15 cellular contexts compared by ENCODE assay signal in genomic region chr5:56812110-56812509, GRCh38. TPM values are rescaled to one million over a fixed set of nuclear protein-coding genes. Genes with fewer than 3 reads are reported as not detected.
A peak's percentile ranks its signal among the peaks of the same experiment; 100 is the strongest.
DNase-seq lines count a peak whose midpoint lies in the region; ATAC-seq and TF ChIP-seq lines count a peak whose summit lies in the region.
"Had no signal": no experiment of that assay in that cellular context is flagged by ENCODE, and none has a peak within 500 bp of the region (broad histone marks: within the 10 kb centered on the region; RNA-seq: fewer than 3 reads in every experiment).

No MANE protein-coding gene starts in this region.

- 77% methylated on average over 1 of the region's 1 CpG for WGBS in hepatocyte (ENCODE audit: low lambda C conversion rate, missing lambda C conversion rate)
- 83 to 87% methylated on average over 1 of the region's 1 CpG for WGBS in tibial nerve, 2 donors

- peaks cover 27% of the 10 kb centered on the region for H3K27me3 Mint-ChIP-seq in progenitor cell of endocrine pancreas

- CTCF ChIA-PET in HCT116 (lab: Charles Lee) = interaction anchor here (1.0 kb wide), 1 partner anchor 26 kb away, joined by 3 read pairs; no protein-coding TSS in a partner anchor

- no peak overlapping the region for H3K4me3 ChIP-seq in HCT116 (replicated peaks in 1 of 2; ENCODE audit: low read depth in 1 of 2, low read length in 2 of 2)
- no peak overlapping the region for H3K4me3 ChIP-seq in OCI-LY1 (ENCODE audit: low read depth, low read length, poor library complexity, severe bottlenecking)
- no peak overlapping the region for H3K4me3 ChIP-seq in hepatocyte
- no peak overlapping the region for H3K4me3 ChIP-seq in tibial nerve
- H3K4me3 ChIP-seq: mucosa of descending colon, suprapubic skin had no signal

- no peaks in the 10 kb centered on the region for H3K36me3 ChIP-seq in HCT116 (ENCODE audit: control insufficient read depth in 1 of 2, insufficient read depth in 2 of 2, low read length in 2 of 2)
- H3K36me3 ChIP-seq in OCI-LY1 (ENCODE audit: insufficient read depth, low read length) = no peaks in the 10 kb centered on the region
- H3K36me3 ChIP-seq in hepatocyte (replicated peaks; ENCODE audit: insufficient read depth, low read depth) = no peaks in the 10 kb centered on the region
- no peaks in the 10 kb centered on the region for H3K36me3 ChIP-seq in tibial nerve
- H3K36me3 ChIP-seq: suprapubic skin had no signal

- TF ChIP-seq EP300 in tibial nerve (IDR thresholded peaks at IDR 0.05) = no peak

- TF ChIP-seq POLR2A in HCT116 (IDR thresholded peaks at IDR 0.05; ENCODE audit: borderline replicate concordance, extremely low read depth, insufficient read depth, insufficient read length) (no peak), tibial nerve (IDR thresholded peaks at IDR 0.05) (no peak)

- ATAC-seq in HCT116 = no peak
- ATAC-seq in HG03135 (IDR thresholded peaks at IDR 0.05; ENCODE audit: unreplicated experiment) = no peak
- ATAC-seq: mucosa of descending colon, Panc1 had no signal

- H3K27ac ChIP-seq in HCT116 (ENCODE audit: low read depth, low read length) (no peak overlapping the region), OCI-LY1 (ENCODE audit: low read depth, low read length, poor library complexity, severe bottlenecking) (peak overlapping the region; percentile 84), hepatocyte (no peak overlapping the region), tibial nerve (no peak overlapping the region)
- H3K27ac ChIP-seq: suprapubic skin had no signal

- BruUV-seq in HCT116 (replicated peaks; lab: Mats Ljungman, UMichigan) = no TSS peak

- intact Hi-C loops in HCT116 (cut with micrococcal nuclease) = no loop called here

- H3K9me3 ChIP-seq in HCT116 (ENCODE audit: control insufficient read depth in 1 of 2, insufficient read depth in 1 of 2, low read depth in 1 of 2, low read length in 2 of 2) (no peaks in the 10 kb centered on the region), OCI-LY1 (ENCODE audit: low read length) (no peaks in the 10 kb centered on the region), hepatocyte (ENCODE audit: low read depth) (no peaks in the 10 kb centered on the region), tibial nerve (no peaks in the 10 kb centered on the region)
- H3K9me3 ChIP-seq: mucosa of descending colon, suprapubic skin had no signal

- RAD21 ChIA-PET in HCT116 (lab: Charles Lee; ENCODE audit: low non-redundant PET in 1 of 2, low total read pairs in 2 of 2, uncharacterized antibody in 2 of 2, unreplicated experiment in 2 of 2) = interaction anchor here in 1 of 2 experiments (0.5 kb wide), 1 partner anchor 69 kb away, joined by 3 read pairs; no protein-coding TSS in a partner anchor

- POLR2A ChIA-PET in HCT116 (lab: Charles Lee) = no interaction called here

- H3K9ac ChIP-seq in HCT116 (ENCODE audit: low read length) (no peak overlapping the region), OCI-LY1 (ENCODE audit: low read length) (no peak overlapping the region)

- no peak for TF ChIP-seq RAD21 in HCT116 (IDR thresholded peaks at IDR 0.05; ENCODE audit: low read depth)

- TF ChIP-seq CTCF in HCT116 (IDR thresholded peaks at IDR 0.05 in 2 of 3, conservative IDR thresholded peaks at IDR 0.05 in 1 of 3; ENCODE audit: borderline replicate concordance in 1 of 3, insufficient read depth in 1 of 3, low read depth in 2 of 3, low read length in 2 of 3) (no peak), OCI-LY1 (IDR thresholded peaks at IDR 0.05; ENCODE audit: low read length) (no peak), hepatocyte (IDR thresholded peaks at IDR 0.05; ENCODE audit: poor library complexity) (no peak), tibial nerve (IDR thresholded peaks at IDR 0.05) (no peak), progenitor cell of endocrine pancreas (IDR thresholded peaks at IDR 0.05; ENCODE audit: unreplicated experiment) (no peak)

- H3K4me1 Mint-ChIP-seq in progenitor cell of endocrine pancreas (ENCODE audit: low read depth) = peaks cover 10% of the 10 kb centered on the region

- H3K27me3 ChIP-seq in HCT116 (ENCODE audit: insufficient read depth, low read length) = no peaks in the 10 kb centered on the region
- H3K27me3 ChIP-seq in OCI-LY1 (ENCODE audit: insufficient read depth, low read length) = no peaks in the 10 kb centered on the region
- no peaks in the 10 kb centered on the region for H3K27me3 ChIP-seq in hepatocyte
- H3K27me3 ChIP-seq in tibial nerve = no peaks in the 10 kb centered on the region
- H3K27me3 ChIP-seq: suprapubic skin had no signal

- H3K9me2 ChIP-seq in HCT116 (ENCODE audit: insufficient read depth) (no peaks in the 10 kb centered on the region), OCI-LY1 (ENCODE audit: low read depth, low read length) (no peaks in the 10 kb centered on the region), hepatocyte (replicated peaks; ENCODE audit: insufficient read depth) (no peaks in the 10 kb centered on the region)

- H3K4me1 ChIP-seq in HCT116 (ENCODE audit: control insufficient read depth in 1 of 2, insufficient read depth in 2 of 2, low read length in 2 of 2) = peaks cover 6 to 19% of the 10 kb centered on the region in 2 experiments; a peak in 3 of 4 replicates
- H3K4me1 ChIP-seq in OCI-LY1 (ENCODE audit: insufficient read depth, low read length, severe bottlenecking) = peaks cover 35% of the 10 kb centered on the region
- no peaks in the 10 kb centered on the region for H3K4me1 ChIP-seq in hepatocyte (ENCODE audit: insufficient read depth)
- H3K4me1 ChIP-seq in tibial nerve = peaks cover 0 to under 1% (median 0%) of the 10 kb centered on the region in 4 donors

- peak overlapping the region; percentile 14; the same call in 1 of the 2 replicates for H3K4me2 ChIP-seq in HCT116 (ENCODE audit: low read length)
- no peak overlapping the region for H3K4me2 ChIP-seq in OCI-LY1 (ENCODE audit: low read length)
- no peak overlapping the region for H3K4me2 ChIP-seq in hepatocyte

- peak overlapping the region; percentile 47 for H2AFZ ChIP-seq in HCT116 (ENCODE audit: low read depth, low read length, poor library complexity, severe bottlenecking)
- H2AFZ ChIP-seq in OCI-LY1 (ENCODE audit: low read length) = no peak overlapping the region
- H2AFZ ChIP-seq in hepatocyte = no peak overlapping the region

- no peak overlapping the region for H3K4me3 Mint-ChIP-seq in progenitor cell of endocrine pancreas (ENCODE audit: low read depth)
- H3K4me3 Mint-ChIP-seq: activated CD4-positive, alpha-beta T cell treated with anti-CD3 and anti-CD28 coated beads, Interleukin-2, amount 10 ng/mL, durations not matched to agents 24 days and 14 days had no signal

- peaks cover 10% of the 10 kb centered on the region for H3K79me2 ChIP-seq in HCT116 (ENCODE audit: insufficient read depth, low read length)
- peaks cover 12% of the 10 kb centered on the region for H3K79me2 ChIP-seq in OCI-LY1 (ENCODE audit: insufficient read depth, low read length)
- peaks cover 12% of the 10 kb centered on the region for H3K79me2 ChIP-seq in hepatocyte

- no peaks in the 10 kb centered on the region for H3K36me3 Mint-ChIP-seq in progenitor cell of endocrine pancreas (ENCODE audit: insufficient read depth)

- H4K20me1 ChIP-seq in HCT116 (ENCODE audit: insufficient read depth) = no peaks in the 10 kb centered on the region
- H4K20me1 ChIP-seq in OCI-LY1 (ENCODE audit: insufficient read depth, low read length) = no peaks in the 10 kb centered on the region
- no peaks in the 10 kb centered on the region for H4K20me1 ChIP-seq in hepatocyte (ENCODE audit: insufficient read depth, poor library complexity, severe bottlenecking)

- H3F3A ChIP-seq in OCI-LY1 (ENCODE audit: insufficient read depth, low read length) = no peaks in the 10 kb centered on the region

- H3K9me3 Mint-ChIP-seq in progenitor cell of endocrine pancreas (ENCODE audit: low read depth) = no peaks in the 10 kb centered on the region

- peak; percentile 32 for DNase-seq in NCI-H146 (lab: John Stamatoyannopoulos, UW)
- no peak for DNase-seq in NCI-H146 treated with DMSO at 0.1 percent for 48 hours (lab: John Stamatoyannopoulos, UW; ENCODE audit: unreplicated experiment)
- DNase-seq in HCT116 (ENCODE audit: low read depth, low spot score) = no peak
- peak; percentile 31 for DNase-seq in hepatocyte (ENCODE audit: low spot score)
- no peak for DNase-seq in tibial nerve (ENCODE audit: low spot score in 2 of 2)
- DNase-seq in progenitor cell of endocrine pancreas (ENCODE audit: low spot score, unreplicated experiment) = no peak
- DNase-seq: activated CD4-positive, alpha-beta T cell treated with anti-CD3 and anti-CD28 coated beads, Interleukin-2, amount 10 ng/mL, durations not matched to agents 24 days and 14 days; activated T-cell treated with anti-CD3 and anti-CD28 coated beads, Interleukin-2, amount 50 U/mL, for 48 hours; mucosa of descending colon; NCI-H2029 treated with DMSO at 0.1 percent for 48 hours; stimulated activated CD4-positive, alpha-beta T cell treated with anti-CD3 and anti-CD28 coated beads, Interleukin-12 subunit alpha, Interleukin-12 subunit beta, amount 100 ng/mL, for 4 hours had no signal

- no peak overlapping the region for H3K27ac Mint-ChIP-seq in progenitor cell of endocrine pancreas
- H3K27ac Mint-ChIP-seq: activated CD4-positive, alpha-beta T cell treated with anti-CD3 and anti-CD28 coated beads, Interleukin-2, amount 10 ng/mL, durations not matched to agents 24 days and 14 days had no signal

TF ChIP-seq in HCT116, 20 proteins besides CTCF, POLR2A, EP300 and RAD21 (continues in another document):
- TF ChIP-seq SIN3A (IDR thresholded peaks at IDR 0.05; ENCODE audit: low read depth) (no peak), SRF (IDR thresholded peaks at IDR 0.05; ENCODE audit: low read depth) (no peak), ZBTB33 (IDR thresholded peaks at IDR 0.05; ENCODE audit: extremely low read depth, insufficient replicate concordance, low read length) (no peak), EZH2phosphoT487 (IDR thresholded peaks at IDR 0.05; ENCODE audit: borderline replicate concordance) (no peak), FOSL1 (IDR thresholded peaks at IDR 0.05; ENCODE audit: low read depth) (no peak)

RNA-seq across cellular contexts. Expression of gene MAP3K1, which starts 3.2 kb away (rescaled TPM):
- 8.5 TPM for total RNA-seq in HCT116 (2021; ENCODE audit: unreplicated experiment)
- 2.0 and 2.7 TPM in 2 replicates for polyA plus RNA-seq in HCT116 (2012)
- total RNA-seq in hepatocyte = 36.0 and 38.2 TPM in 2 replicates
- 11.2 and 12.0 TPM in 2 replicates for polyA plus RNA-seq in hepatocyte
- total RNA-seq in tibial nerve = 10 to 100 TPM; 19.5 to 26.2 (median 22.9) TPM
- total RNA-seq in progenitor cell of endocrine pancreas = 20.0 and 24.3 TPM in 2 replicates

Comparison
In these comparisons a context has a peak if more than half of its experiments do, and no peak if none do; other contexts are left out.
1. DNase-seq: peak in NCI-H146 (single experiment) and hepatocyte (single experiment); none in NCI-H146 treated with DMSO at 0.1 percent for 48 hours (single experiment), HCT116 (single experiment), tibial nerve (0 of 2) and progenitor cell of endocrine pancreas (single experiment).